14 cellular contexts compared by ENCODE assay signal in genomic region chr17:21296097-21297025, GRCh38. TPM values are rescaled to one million over a fixed set of nuclear protein-coding genes. Genes with fewer than 3 reads are reported as not detected.
DNase-seq lines count a peak whose midpoint lies in the region; ATAC-seq, FAIRE-seq and TF ChIP-seq lines count a peak whose summit lies in the region.
"Had no signal": no experiment of that assay in that cellular context is flagged by ENCODE, and none has a peak within 500 bp of the region (broad histone marks: within the 10 kb centered on the region; RNA-seq: fewer than 3 reads in every experiment).

No MANE protein-coding gene starts in this region.

- CTCF ChIA-PET in naive thymus-derived CD4-positive, alpha-beta T cell (lab: Charles Lee), result interaction anchor here (0.6 kb wide), 1 partner anchor 10 kb away, joined by 4 read pairs; no protein-coding TSS in a partner anchor

- no peak overlapping the region for H3K4me3 Mint-ChIP-seq in naive thymus-derived CD4-positive, alpha-beta T cell
- H3K4me3 Mint-ChIP-seq: B cell had no signal

- H3K27me3 Mint-ChIP-seq in naive thymus-derived CD4-positive, alpha-beta T cell, result peaks cover 0 to 5% (median 0%) of the 10 kb centered on the region in 5 donors
- H3K27me3 Mint-ChIP-seq: B cell had no signal

- H3K27me3 ChIP-seq in MG63 (no peaks in the 10 kb centered on the region), bronchial epithelial cell (ENCODE audit: control insufficient read depth, insufficient read depth, low read length) (no peaks in the 10 kb centered on the region), ovary (no peaks in the 10 kb centered on the region)
- no peaks in the 10 kb centered on the region for H3K27me3 ChIP-seq in naive thymus-derived CD4-positive, alpha-beta T cell (ENCODE audit: control insufficient read depth in 2 of 2, insufficient read depth in 2 of 2, low read length in 2 of 2)

- no peak for TF ChIP-seq CTCF in bronchial epithelial cell (IDR thresholded peaks at IDR 0.05; ENCODE audit: insufficient read depth, low read length, severe bottlenecking)
- no peak for TF ChIP-seq CTCF in ovary (IDR thresholded peaks at IDR 0.05)

- H3K36me3 ChIP-seq in MG63 (peaks cover 12% of the 10 kb centered on the region), bronchial epithelial cell (ENCODE audit: control insufficient read depth, insufficient read depth, low read length) (peaks cover 26% of the 10 kb centered on the region), ovary (no peaks in the 10 kb centered on the region)
- peaks cover 0 to 45% (median 0%) of the 10 kb centered on the region in 3 experiments for H3K36me3 ChIP-seq in naive thymus-derived CD4-positive, alpha-beta T cell (ENCODE audit: control insufficient read depth in 2 of 3, insufficient read depth in 3 of 3, low read length in 3 of 3)

- peak; percentile 15 for ATAC-seq in naive thymus-derived CD4-positive, alpha-beta T cell

- peaks cover 0 to 29% (median 10%) of the 10 kb centered on the region in 11 donors for H3K9me3 Mint-ChIP-seq in naive thymus-derived CD4-positive, alpha-beta T cell

- H3K36me3 Mint-ChIP-seq in naive thymus-derived CD4-positive, alpha-beta T cell, result peaks cover 0 to 12% (median 10%) of the 10 kb centered on the region in 5 donors

- 64 to 69% (median 68%) methylated on average over 22 of the region's 22 CpGs for WGBS in ovary, 3 donors

- TF ChIP-seq POLR2A in ovary (IDR thresholded peaks at IDR 0.05), result no peak

- FAIRE-seq in bronchial epithelial cell (lab: Jason Lieb, UNC), result peak; percentile 97
- FAIRE-seq: endothelial cell of umbilical vein had no signal

- H3K4me1 Mint-ChIP-seq in naive thymus-derived CD4-positive, alpha-beta T cell, result peaks cover 8 to 19% (median 18%) of the 10 kb centered on the region in 7 donors

- no peak for TF ChIP-seq EP300 in ovary (IDR thresholded peaks at IDR 0.05)

- H3K4me3 ChIP-seq in MG63 (no peak overlapping the region), bronchial epithelial cell (ENCODE audit: low read depth, low read length) (no peak overlapping the region), ovary (no peak overlapping the region)
- no peak overlapping the region for H3K4me3 ChIP-seq in naive thymus-derived CD4-positive, alpha-beta T cell (ENCODE audit: low read length)
- H3K4me3 ChIP-seq: skin epidermis had no signal

- peak overlapping the region in 1 of 9 donors; percentile 81 for H3K27ac Mint-ChIP-seq in naive thymus-derived CD4-positive, alpha-beta T cell
- H3K27ac Mint-ChIP-seq: B cell had no signal

- no peak overlapping the region for H3K27ac ChIP-seq in naive thymus-derived CD4-positive, alpha-beta T cell (ENCODE audit: low read depth, low read length)
- H3K27ac ChIP-seq in ovary, result no peak overlapping the region

- DNase-seq in Ammon's horn (ENCODE audit: low spot score), result peak; percentile 51
- peak; percentile 50 for DNase-seq in MG63
- no peak for DNase-seq in bronchial epithelial cell (ENCODE audit: low read depth)
- no peak for DNase-seq in naive thymus-derived CD4-positive, alpha-beta T cell
- DNase-seq in stimulated activated CD4-positive, alpha-beta T cell treated with anti-CD3 and anti-CD28 coated beads, Interleukin-4, amount 100 ng/mL, for 1 hour, result no peak
- DNase-seq in NCI-H1417 treated with DMSO at 0.1 percent for 48 hours (lab: John Stamatoyannopoulos, UW), result no peak
- DNase-seq in 8988T, result no peak
- DNase-seq in ovary, result no peak
- DNase-seq: GDM1; NCI-H1436; NK-92 treated with Interleukin-12 subunit alpha and Interleukin-12 subunit beta, amount 100 ng/mL, for 24 hours had no signal

- no peaks in the 10 kb centered on the region for H3K9me3 ChIP-seq in MG63
- no peaks in the 10 kb centered on the region for H3K9me3 ChIP-seq in naive thymus-derived CD4-positive, alpha-beta T cell (ENCODE audit: control insufficient read depth in 2 of 3, low read length in 3 of 3)
- H3K9me3 ChIP-seq in ovary, result no peaks in the 10 kb centered on the region

- H3K4me1 ChIP-seq in naive thymus-derived CD4-positive, alpha-beta T cell (ENCODE audit: control insufficient read depth in 2 of 2, insufficient read depth in 2 of 2, low read length in 2 of 2), result no peaks in the 10 kb centered on the region
- H3K4me1 ChIP-seq in ovary (ENCODE audit: insufficient read depth), result no peaks in the 10 kb centered on the region

- intact Hi-C loops in naive thymus-derived CD4-positive, alpha-beta T cell (cut with micrococcal nuclease), result no loop called here
- intact Hi-C loops in ovary (cut with DNase I), result loop anchor here in 1 of 4 donors (10.0 kb wide), 1 partner anchor 1418 kb away; no protein-coding TSS in a partner anchor

- POLR2A ChIA-PET in naive thymus-derived CD4-positive, alpha-beta T cell (lab: Charles Lee), result no interaction called here

RNA-seq across cellular contexts. Expression of gene MAP2K3, which starts 11.8 kb away (rescaled TPM):
- 33.2 and 42.1 TPM in 2 replicates for total RNA-seq in MG63 (2014; rRNA removed; shearing (Covaris generic); ENCODE audit: low replicate concordance)
- total RNA-seq in bronchial epithelial cell (5.3 and 7.7 TPM in 2 replicates), ovary (10 to 100 TPM in 6 of 7 donors, 1 to 10 TPM in 1; 9.1 to 45.5 (median 18.9) TPM)
- total RNA-seq in naive thymus-derived CD4-positive, alpha-beta T cell, result 100 to 1,000 TPM in 1 of 5 experiments, 10 to 100 TPM in 4; 37.5 to 127 (median 39.2) TPM
- polyA plus RNA-seq in naive thymus-derived CD4-positive, alpha-beta T cell, result 10 to 100 TPM; 47.7 to 76.7 TPM
- polyA plus RNA-seq in ovary, result 10 to 100 TPM in 1 of 2 donors, 1 to 10 TPM in 1; 9.5 to 11.1 TPM

RNA-seq across cellular contexts. Expression of gene NATD1, which starts 43.2 kb away (rescaled TPM):
- 0.36 TPM in 1 of 2 replicates, not detected in the other for total RNA-seq in MG63 (2014; rRNA removed; shearing (Covaris generic); ENCODE audit: low replicate concordance)
- total RNA-seq in bronchial epithelial cell (0.53 and 0.77 TPM in 2 replicates), ovary (1 to 10 TPM; 2.8 to 9.0 (median 5.2) TPM)
- total RNA-seq in naive thymus-derived CD4-positive, alpha-beta T cell, result 10 to 100 TPM in 2 of 5 experiments, 1 to 10 TPM in 3; 2.5 to 11.1 (median 8.9) TPM
- 1 to 10 TPM; 1.7 to 2.9 TPM for polyA plus RNA-seq in naive thymus-derived CD4-positive, alpha-beta T cell
- polyA plus RNA-seq in ovary, result 1 to 10 TPM; 6.2 to 6.7 TPM

Comparison
In these comparisons a context has a peak if more than half of its experiments do, and no peak if none do; other contexts are left out.
1. DNase-seq: peak in Ammon's horn (single experiment) and MG63 (single experiment); none in bronchial epithelial cell (single experiment), naive thymus-derived CD4-positive, alpha-beta T cell (0 of 9), stimulated activated CD4-positive, alpha-beta T cell treated with anti-CD3 and anti-CD28 coated beads, Interleukin-4, amount 100 ng/mL, for 1 hour (single experiment), NCI-H1417 treated with DMSO at 0.1 percent for 48 hours (single experiment), 8988T (single experiment) and ovary (0 of 5).